8 cellular contexts compared by ENCODE assay signal in the genomic region with DNA sequence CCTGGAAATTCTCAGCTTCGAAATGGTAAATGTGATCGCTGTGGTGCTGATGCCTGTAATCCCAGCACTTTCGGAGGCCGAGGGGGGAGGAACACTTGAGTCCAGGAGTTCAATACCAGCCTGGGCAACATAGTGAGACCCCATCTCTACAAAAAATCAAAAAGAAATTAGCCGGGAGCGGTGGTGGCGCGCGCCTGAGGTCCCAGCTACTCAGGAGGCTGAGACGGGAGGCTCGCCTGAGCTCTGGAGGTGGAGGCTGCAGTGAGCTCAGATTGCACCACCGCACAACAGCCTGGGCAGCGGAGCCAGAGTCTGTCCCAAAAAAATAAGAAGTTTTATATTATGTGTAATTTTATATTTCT. TPM values are rescaled to one million over a fixed set of nuclear protein-coding genes. Genes with fewer than 3 reads are reported as not detected.
DNase-seq lines count a peak whose midpoint lies in the region; ATAC-seq and TF ChIP-seq lines count a peak whose summit lies in the region.

No MANE protein-coding gene starts in this region.

- no peak for TF ChIP-seq CTCF in heart right ventricle (IDR thresholded peaks at IDR 0.05)
- TF ChIP-seq CTCF in brain (conservative IDR thresholded peaks at IDR 0.05), result no peak

- peak overlapping the region; percentile 86 to 94 (median 91) for H3K4me3 Mint-ChIP-seq in brain

- peaks cover 0 to 34% (median 27%) of the 10 kb centered on the region in 9 donors for H3K36me3 ChIP-seq in heart right ventricle
- H3K36me3 ChIP-seq in mesodermal cell (ENCODE audit: control insufficient read depth, insufficient read depth, low read length), result peaks cover 49% of the 10 kb centered on the region
- H3K36me3 ChIP-seq in aorta (ENCODE audit: control insufficient read depth in 1 of 2, insufficient read depth in 2 of 2, low read length in 1 of 2), result no peaks in the 10 kb centered on the region

- H3K27ac ChIP-seq in heart right ventricle (peak overlapping the region; percentile 70 to 94 (median 88)), mesodermal cell (ENCODE audit: low read depth, low read length, severe bottlenecking) (peak overlapping the region; percentile 72), aorta (ENCODE audit: low read depth in 1 of 2, low read length in 2 of 2) (no peak overlapping the region)

- H3K9me3 ChIP-seq in heart right ventricle (peaks cover 0 to 8% (median 0%) of the 10 kb centered on the region in 11 donors), mesodermal cell (ENCODE audit: control insufficient read depth, low read length) (peaks cover 4% of the 10 kb centered on the region), aorta (ENCODE audit: control insufficient read depth, low read length) (no peaks in the 10 kb centered on the region)

- WGBS in heart right ventricle, 2 donors, result 28 to 31% methylated on average over 13 of the region's 13 CpGs
- 20 to 22% methylated on average over 7 to 8 of the region's 13 CpGs for WGBS in mesodermal cell (ENCODE audit: insufficient coverage in 2 of 2), 2 experiments
- 23 to 25% methylated on average over 13 of the region's 13 CpGs for WGBS in aorta, 2 donors

- no peak for ATAC-seq in heart right ventricle
- ATAC-seq in left cardiac atrium, result no peak
- no peak for ATAC-seq in aorta (ENCODE audit: low FRiP score)
- no peak for ATAC-seq in HG02870 (IDR thresholded peaks at IDR 0.05; ENCODE audit: unreplicated experiment)
- ATAC-seq in HG03571 (IDR thresholded peaks at IDR 0.05; ENCODE audit: unreplicated experiment), result no peak

- H3K4me1 Mint-ChIP-seq in brain, result peaks cover 48% of the 10 kb centered on the region

- no peaks in the 10 kb centered on the region for H3K27me3 ChIP-seq in heart right ventricle
- H3K27me3 ChIP-seq in aorta (ENCODE audit: control insufficient read depth in 1 of 2, insufficient read depth in 2 of 2, low read length in 1 of 2), result no peaks in the 10 kb centered on the region

- intact Hi-C loops in heart right ventricle (cut with DNase I) (loop anchor here in 4 of 10 donors (1.0 to 10.0 kb wide), 4 partner anchors 27 to 97 kb away; a partner anchor contains a TSS), left cardiac atrium (cut with DNase I) (loop anchor here in 1 of 2 donors (5.0 kb wide), 1 partner anchor 34 kb away; no protein-coding TSS in a partner anchor), aorta (cut with DNase I) (no loop called here)

- DNase-seq in heart right ventricle (no peak), left cardiac atrium (no peak), aorta (no peak), mucosa of gallbladder (ENCODE audit: low spot score) (no peak)

- H3K9me3 Mint-ChIP-seq in brain, result no peaks in the 10 kb centered on the region

- H3K27me3 Mint-ChIP-seq in brain, result peaks cover 5% of the 10 kb centered on the region

- peak overlapping the region in 4 of 5 experiments; percentile 69 to 88 (median 80) for H3K27ac Mint-ChIP-seq in brain

- H3K4me1 ChIP-seq in heart right ventricle, result peaks cover 0 to 46% (median 32%) of the 10 kb centered on the region in 9 donors
- peaks cover 8% of the 10 kb centered on the region for H3K4me1 ChIP-seq in mesodermal cell (ENCODE audit: control insufficient read depth, insufficient read depth, low read length, poor library complexity, severe bottlenecking)
- no peaks in the 10 kb centered on the region for H3K4me1 ChIP-seq in aorta (ENCODE audit: control insufficient read depth in 1 of 2, insufficient read depth in 2 of 2, low read length in 2 of 2)

- H3K4me3 ChIP-seq in heart right ventricle, result peak overlapping the region; percentile 69 to 99 (median 93)
- peak overlapping the region; percentile 91 for H3K4me3 ChIP-seq in mesodermal cell (ENCODE audit: extremely low read depth, insufficient read depth, low read length, poor library complexity, severe bottlenecking)
- peak overlapping the region; percentile 64 to 89 for H3K4me3 ChIP-seq in aorta (ENCODE audit: low read length in 2 of 2)

- peaks cover 32% of the 10 kb centered on the region for H3K36me3 Mint-ChIP-seq in brain

RNA-seq across cellular contexts. Expression of a gene that starts 0.8 kb away (rescaled TPM):
- total RNA-seq in heart right ventricle (100 to 1,000 TPM; 116 to 162 (median 132) TPM), left cardiac atrium (100 to 1,000 TPM; 112 to 134 TPM), aorta (10 to 100 TPM; 69.7 to 70.2 TPM), mucosa of gallbladder (99.2 TPM)
- polyA plus RNA-seq in heart right ventricle (100 to 1,000 TPM; 124 to 224 TPM), brain (ENCODE audit: insufficient read depth, low read depth, low replicate concordance) (152 TPM), aorta (100 to 1,000 TPM; 144 to 184 TPM)
- polyA plus RNA-seq in mesodermal cell (2013, experiment 1 of 2), result 87.5 TPM
- polyA plus RNA-seq in mesodermal cell (2013, experiment 2 of 2), result 80.9 TPM

RNA-seq across cellular contexts. Expression of a gene that starts 8.8 kb away (rescaled TPM):
- total RNA-seq in heart right ventricle, result 10 to 100 TPM; 38.5 to 77.5 (median 47.7) TPM
- polyA plus RNA-seq in heart right ventricle, result 100 to 1,000 TPM in 1 of 2 donors, 10 to 100 TPM in 1; 57.3 to 243 TPM
- 10 to 100 TPM; 56.0 to 89.0 TPM for total RNA-seq in left cardiac atrium
- 19.4 TPM for polyA plus RNA-seq in brain (ENCODE audit: insufficient read depth, low read depth, low replicate concordance)
- polyA plus RNA-seq in mesodermal cell (2013, experiment 1 of 2), result 176 TPM
- polyA plus RNA-seq in mesodermal cell (2013, experiment 2 of 2), result 168 TPM
- total RNA-seq in aorta, result 100 to 1,000 TPM; 153 to 246 TPM
- polyA plus RNA-seq in aorta, result 100 to 1,000 TPM in 1 of 2 donors, 10 to 100 TPM in 1; 34.6 to 409 TPM
- total RNA-seq in mucosa of gallbladder, result 194 TPM

RNA-seq across cellular contexts. Expression of a gene that starts 13.1 kb away (rescaled TPM):
- total RNA-seq in heart right ventricle (1 to 10 TPM in 7 of 10 donors, under 1 TPM in 3; 0.37 to 2.5 (median 1.8) TPM), left cardiac atrium (1 to 10 TPM; 2.2 to 3.0 TPM), aorta (1 to 10 TPM; 1.5 to 6.9 TPM), mucosa of gallbladder (10.1 TPM)
- polyA plus RNA-seq in heart right ventricle (1 to 10 TPM; 1.2 to 3.1 TPM), brain (ENCODE audit: insufficient read depth, low read depth, low replicate concordance) (54.3 TPM), aorta (under 1 TPM in 1 of 2 donors, not detected in 1; 0.13 TPM)
- 1.5 TPM for polyA plus RNA-seq in mesodermal cell (2013, experiment 1 of 2)
- polyA plus RNA-seq in mesodermal cell (2013, experiment 2 of 2), result 1.4 TPM

RNA-seq across cellular contexts. Expression of a gene that starts 27.6 kb away (rescaled TPM):
- total RNA-seq in heart right ventricle (10 to 100 TPM; 10.8 to 52.8 (median 14.1) TPM), left cardiac atrium (10 to 100 TPM; 24.9 to 66.4 TPM), aorta (10 to 100 TPM; 35.6 to 86.5 TPM), mucosa of gallbladder (122 TPM)
- polyA plus RNA-seq in heart right ventricle (10 to 100 TPM; 13.9 to 27.5 TPM), brain (ENCODE audit: insufficient read depth, low read depth, low replicate concordance) (108 TPM), aorta (1 to 10 TPM in 1 of 2 donors, under 1 TPM in 1; 0.13 to 4.5 TPM)
- 20.6 TPM for polyA plus RNA-seq in mesodermal cell (2013, experiment 1 of 2)
- 16.6 TPM for polyA plus RNA-seq in mesodermal cell (2013, experiment 2 of 2)

RNA-seq across cellular contexts. Expression of a gene that starts 32.9 kb away (rescaled TPM):
- total RNA-seq in heart right ventricle, result 100 to 1,000 TPM; 176 to 251 (median 193) TPM
- polyA plus RNA-seq in heart right ventricle, result 100 to 1,000 TPM; 376 to 528 TPM
- total RNA-seq in left cardiac atrium, result 100 to 1,000 TPM; 184 to 199 TPM
- polyA plus RNA-seq in brain (ENCODE audit: insufficient read depth, low read depth, low replicate concordance), result 217 TPM
- 103 TPM for polyA plus RNA-seq in mesodermal cell (2013, experiment 1 of 2)
- polyA plus RNA-seq in mesodermal cell (2013, experiment 2 of 2), result 83.9 TPM
- 10 to 100 TPM; 59.6 to 65.6 TPM for total RNA-seq in aorta
- polyA plus RNA-seq in aorta, result 100 to 1,000 TPM; 119 to 154 TPM
- 135 TPM for total RNA-seq in mucosa of gallbladder

Comparison
In these comparisons a context has a peak if more than half of its experiments do, and no peak if none do; other contexts are left out.
1. H3K27ac ChIP-seq: peak in heart right ventricle (10 of 10) and mesodermal cell (single experiment); none in aorta (0 of 2).
2. Peak in every context shown above with its lines, with median percentiles within 50 percentile points of each other: H3K4me3 ChIP-seq.